In genomic region chr15:58458076-58458475, GRCh38 we compare ENCODE assay signal across 1 cellular context.
TF ChIP-seq lines count a peak whose summit lies in the region.

No MANE protein-coding gene starts in this region.

TF ChIP-seq in HepG2, 621 proteins besides CTCF, POLR2A, EP300 and RAD21 (continued from another document and continues in another):
- TF ChIP-seq HMGXB3 (CRISPR knock-in tag; IDR thresholded peaks at IDR 0.05; ENCODE audit: borderline replicate concordance), result no peak
- peak; percentile 45; the same call in 1 of the 2 replicates for TF ChIP-seq ZNF362 (CRISPR knock-in tag; IDR thresholded peaks at IDR 0.05; ENCODE audit: borderline replicate concordance)
- peak; percentile 32; the same call in 1 of the 2 replicates for TF ChIP-seq FOXO1 (CRISPR knock-in tag; IDR thresholded peaks at IDR 0.05)
- TF ChIP-seq ZNF737 (CRISPR knock-in tag; IDR thresholded peaks at IDR 0.05; ENCODE audit: borderline replicate concordance), result no peak
- no peak for TF ChIP-seq ZNF598 (CRISPR knock-in tag; IDR thresholded peaks at IDR 0.05; ENCODE audit: borderline replicate concordance)
- TF ChIP-seq GABPB1 (CRISPR knock-in tag; IDR thresholded peaks at IDR 0.05), result peak; percentile 46; the same call in 1 of the 2 replicates
- TF ChIP-seq TAF1 (CRISPR knock-in tag; IDR thresholded peaks at IDR 0.05), result no peak
- TF ChIP-seq CERS6 (CRISPR knock-in tag; IDR thresholded peaks at IDR 0.05), result no peak
- no peak for TF ChIP-seq SMAD3 (CRISPR knock-in tag; IDR thresholded peaks at IDR 0.05)
- TF ChIP-seq FOSL1 (CRISPR knock-in tag; IDR thresholded peaks at IDR 0.05; ENCODE audit: borderline replicate concordance), result no peak
- TF ChIP-seq GMEB1 (CRISPR knock-in tag; IDR thresholded peaks at IDR 0.05; ENCODE audit: borderline replicate concordance), result no peak
- no peak for TF ChIP-seq GABPA (IDR thresholded peaks at IDR 0.05; ENCODE audit: low read depth, low read length)
- TF ChIP-seq GABPA (CRISPR knock-in tag; IDR thresholded peaks at IDR 0.05; ENCODE audit: low read depth), result peak; percentile 55; the same call in 1 of the 2 replicates
- no peak for TF ChIP-seq ZBTB7B (CRISPR knock-in tag; IDR thresholded peaks at IDR 0.05)
- TF ChIP-seq ZNF274 (CRISPR knock-in tag; IDR thresholded peaks at IDR 0.05), result no peak
- TF ChIP-seq NFKBIZ (CRISPR knock-in tag; IDR thresholded peaks at IDR 0.05), result no peak
- no peak for TF ChIP-seq GPN1 (CRISPR knock-in tag; IDR thresholded peaks at IDR 0.05; ENCODE audit: borderline replicate concordance)
- TF ChIP-seq ZBTB1 (CRISPR knock-in tag; IDR thresholded peaks at IDR 0.05; ENCODE audit: borderline replicate concordance), result no peak
- no peak for TF ChIP-seq HBP1 (CRISPR knock-in tag; IDR thresholded peaks at IDR 0.05; ENCODE audit: low read depth)
- TF ChIP-seq ZNF367 (CRISPR knock-in tag; IDR thresholded peaks at IDR 0.05; ENCODE audit: borderline replicate concordance), result no peak
- no peak for TF ChIP-seq ZSCAN20 (CRISPR knock-in tag; IDR thresholded peaks at IDR 0.05; ENCODE audit: borderline replicate concordance)
- TF ChIP-seq ZNF724P (CRISPR knock-in tag; IDR thresholded peaks at IDR 0.05; ENCODE audit: borderline replicate concordance), result no peak
- TF ChIP-seq NFIC (IDR thresholded peaks at IDR 0.05; ENCODE audit: low read length), result 0 out of 2 replicates have a peak, but pooled peaks have one; percentile 29
- peak; percentile 70; the same call in 1 of the 2 replicates for TF ChIP-seq PPARG (CRISPR knock-in tag; conservative IDR thresholded peaks at IDR 0.05)
- no peak for TF ChIP-seq PHB2 (IDR thresholded peaks at IDR 0.05; ENCODE audit: partially characterized antibody)
- TF ChIP-seq ZNF574 (CRISPR knock-in tag; IDR thresholded peaks at IDR 0.05), result no peak
- TF ChIP-seq RNF219 (CRISPR knock-in tag; IDR thresholded peaks at IDR 0.05), result no peak
- TF ChIP-seq ZNF883 (CRISPR knock-in tag; IDR thresholded peaks at IDR 0.05; ENCODE audit: not compliant biosample characterization), result no peak
- peak; percentile 54; the same call in 1 of the 2 replicates for TF ChIP-seq ELF1 (CRISPR knock-in tag; IDR thresholded peaks at IDR 0.05)
- TF ChIP-seq ZNF556 (CRISPR knock-in tag; IDR thresholded peaks at IDR 0.05; ENCODE audit: borderline replicate concordance), result no peak
- no peak for TF ChIP-seq MIER2 (CRISPR knock-in tag; IDR thresholded peaks at IDR 0.05)
- no peak for TF ChIP-seq STAT6 (CRISPR knock-in tag; IDR thresholded peaks at IDR 0.05; ENCODE audit: borderline replicate concordance)
- no peak for TF ChIP-seq ARID4A (CRISPR knock-in tag; IDR thresholded peaks at IDR 0.05; ENCODE audit: borderline replicate concordance)
- no peak for TF ChIP-seq ZNF34 (CRISPR knock-in tag; IDR thresholded peaks at IDR 0.05; ENCODE audit: borderline replicate concordance)
- no peak for TF ChIP-seq SOX6 (IDR thresholded peaks at IDR 0.05)
- TF ChIP-seq SOX6 (CRISPR knock-in tag; IDR thresholded peaks at IDR 0.05), result peak; percentile 95
- TF ChIP-seq IKZF4 (CRISPR knock-in tag; IDR thresholded peaks at IDR 0.05; ENCODE audit: borderline replicate concordance, low read depth, not compliant biosample characterization), result no peak
- no peak for TF ChIP-seq MATR3 (CRISPR knock-in tag; IDR thresholded peaks at IDR 0.05)
- TF ChIP-seq ERF (CRISPR knock-in tag; IDR thresholded peaks at IDR 0.05), result no peak
